In genomic region chr2:233350708-233351107, GRCh38 we compare ENCODE assay signal across 8 cellular contexts. TPM values are rescaled to one million over a fixed set of nuclear protein-coding genes. Genes with fewer than 3 reads are reported as not detected.
DNase-seq lines count a peak whose midpoint lies in the region; ATAC-seq and TF ChIP-seq lines count a peak whose summit lies in the region.

No MANE protein-coding gene starts in this region.

- no peak for TF ChIP-seq EP300 in Ishikawa (IDR thresholded peaks at IDR 0.05; ENCODE audit: borderline replicate concordance)

- 0 out of 2 replicates have a peak, but pooled peaks have one; percentile 2 for TF ChIP-seq RAD21 in Ishikawa (IDR thresholded peaks at IDR 0.05; ENCODE audit: low read depth)

- ATAC-seq in T-helper 17 cell, result no peak

- no peak overlapping the region for H3K27ac Mint-ChIP-seq in T-helper 17 cell

- no peaks in the 10 kb centered on the region for H3K9me3 ChIP-seq in T-helper 17 cell (ENCODE audit: control insufficient read depth, low read length, poor library complexity, severe bottlenecking)

- peaks cover 8% of the 10 kb centered on the region for H3K36me3 Mint-ChIP-seq in T-helper 17 cell (ENCODE audit: low read depth)

- peak; percentile 96 for DNase-seq in COLO829 (ENCODE audit: low spot score)
- DNase-seq in UCSD-AML1 (lab: John Stamatoyannopoulos, UW; ENCODE audit: unreplicated experiment), result peak; percentile 41
- peak; percentile 36 for DNase-seq in fibroblast of the conjunctiva (ENCODE audit: low read depth)
- peak; percentile 43 for DNase-seq in stimulated activated CD4-positive, alpha-beta T cell treated with anti-CD3 and anti-CD28 coated beads, Interleukin-2, amount 100 ng/mL, for 4 hours (ENCODE audit: low read depth)
- no peak for DNase-seq in NCI-H526 treated with DMSO at 0.1 percent for 48 hours (lab: John Stamatoyannopoulos, UW)
- DNase-seq in globus pallidus (ENCODE audit: low spot score), result no peak
- DNase-seq in T-helper 17 cell, result no peak

- no peak overlapping the region for H3K4me3 Mint-ChIP-seq in T-helper 17 cell

- H3K4me1 Mint-ChIP-seq in T-helper 17 cell, result peaks cover 36% of the 10 kb centered on the region

- peaks cover 12% of the 10 kb centered on the region for H3K27me3 Mint-ChIP-seq in T-helper 17 cell

TF ChIP-seq in Ishikawa, 13 proteins besides CTCF, POLR2A, EP300 and RAD21:
- no peak for TF ChIP-seq FOXM1 (IDR thresholded peaks at IDR 0.05; ENCODE audit: borderline replicate concordance, low read depth)
- TF ChIP-seq TCF12 (IDR thresholded peaks at IDR 0.05; ENCODE audit: low read depth), result no peak
- TF ChIP-seq NFIC (IDR thresholded peaks at IDR 0.05), result no peak
- TF ChIP-seq EGR1 (IDR thresholded peaks at IDR 0.05), result no peak
- no peak for TF ChIP-seq ZBTB7A (IDR thresholded peaks at IDR 0.05; ENCODE audit: low read depth)
- 0 out of 2 replicates have a peak, but pooled peaks have one; percentile 31 for TF ChIP-seq YY1 (IDR thresholded peaks at IDR 0.05; ENCODE audit: low read depth)
- no peak for TF ChIP-seq CREB1 (IDR thresholded peaks at IDR 0.05; ENCODE audit: low read depth)
- 0 out of 2 replicates have a peak, but pooled peaks have one; percentile 11 for TF ChIP-seq TEAD4 (IDR thresholded peaks at IDR 0.05)
- no peak for TF ChIP-seq REST (IDR thresholded peaks at IDR 0.05; ENCODE audit: low read depth)
- TF ChIP-seq MAX (IDR thresholded peaks at IDR 0.05), result peak; percentile 45; the same call in 1 of the 2 replicates
- TF ChIP-seq CEBPB (IDR thresholded peaks at IDR 0.05), result no peak
- no peak for TF ChIP-seq USF1 (IDR thresholded peaks at IDR 0.05)
- TF ChIP-seq TAF1 (IDR thresholded peaks at IDR 0.05; ENCODE audit: low read depth), result no peak

RNA-seq across cellular contexts. Expression of gene DGKD, which starts 3.6 kb away (rescaled TPM):
- 100 to 1,000 TPM; 148 to 170 TPM for total RNA-seq in T-helper 17 cell

RNA-seq across cellular contexts. Expression of gene SAG, which starts 43.1 kb away (rescaled TPM):
- under 1 TPM; 0.10 to 0.25 TPM for total RNA-seq in T-helper 17 cell

Comparison
In these comparisons a context has a peak if more than half of its experiments do, and no peak if none do; other contexts are left out.
1. DNase-seq: peak in COLO829 (single experiment), UCSD-AML1 (single experiment), fibroblast of the conjunctiva (single experiment) and stimulated activated CD4-positive, alpha-beta T cell treated with anti-CD3 and anti-CD28 coated beads, Interleukin-2, amount 100 ng/mL, for 4 hours (single experiment); none in NCI-H526 treated with DMSO at 0.1 percent for 48 hours (single experiment), globus pallidus (single experiment) and T-helper 17 cell (0 of 3).